28 cellular contexts compared by ENCODE assay signal in genomic region chr7:8226526-8226925, GRCh38.
"Had no signal": no experiment of that assay in that cellular context is flagged by ENCODE, and none has a peak within 500 bp of the region (broad histone marks: within the 10 kb centered on the region; RNA-seq: fewer than 3 reads in every experiment).

No MANE protein-coding gene starts in this region.

- DNase-seq: activated CD4-positive, alpha-beta memory T cell treated with anti-CD3 and anti-CD28 coated beads, Interleukin-2, amount 10 ng/mL, durations not matched to agents 7 days and 5 days; activated CD4-positive, alpha-beta T cell treated with anti-CD3 and anti-CD28 coated beads, Interleukin-2, amount 10 ng/mL, durations not matched to agents 24 days and 14 days; activated effector memory CD4-positive, alpha-beta T cell treated with anti-CD3 and anti-CD28 coated beads, Interleukin-2, amount 50 U/mL, for 16 hours; activated naive CD4-positive, alpha-beta T cell treated with anti-CD3 and anti-CD28 coated beads, Interleukin-2, amount 50 U/mL, for 16 hours; activated naive CD8-positive, alpha-beta T cell treated with anti-CD3 and anti-CD28 coated beads, Interleukin-2, amount 50 U/mL, for 24 hours; activated T-cell treated with anti-CD3 and anti-CD28 coated beads for 4 hours; anterior cingulate cortex; body of pancreas; dermis blood vessel endothelial cell; effector memory CD4-positive, alpha-beta T cell; foreskin melanocyte; islet precursor cell; left colon; lower lobe of right lung; mesendoderm; naive B cell; nucleus accumbens; small intestine; stimulated activated CD4-positive, alpha-beta T cell treated with anti-CD3 and anti-CD28 coated beads, Interleukin-2, amount 100 ng/mL, for 24 hours; T-helper 9 cell; trophoblast cell; uterus had no signal

- H3K4me1 ChIP-seq: body of pancreas, lower lobe of right lung, parathyroid adenoma, uterus had no signal

- H3K27me3 ChIP-seq: body of pancreas, cardiac muscle cell had no signal

- H3K36me3 ChIP-seq: cardiac muscle cell, lower lobe of right lung, uterus had no signal

- H3K27ac ChIP-seq: body of pancreas, cardiac muscle cell, lower lobe of right lung, parathyroid adenoma, uterus had no signal

- H3K4me3 ChIP-seq: body of pancreas, cardiac muscle cell, lower lobe of right lung, uterus had no signal

- H3K9me3 ChIP-seq: body of pancreas, lower lobe of right lung, uterus had no signal

- ATAC-seq: activated CD4-positive, CD25-positive, alpha-beta regulatory T cell treated with anti-CD3 and anti-CD28 coated beads, Interleukin-2, amount 50 U/mL, for 24 hours; activated naive CD8-positive, alpha-beta T cell treated with anti-CD3 and anti-CD28 coated beads, Interleukin-2, amount 50 U/mL, for 24 hours; body of pancreas; esophagus mucosa; left colon; lower lobe of right lung; sciatic nerve; stimulated activated memory B cell treated with anti-CD40 and anti-IgM and Interleukin-4, amounts not matched to agents 10 μg/mL and 1 μg/mL and 100 μg/mL, for 72 hours had no signal
